ENCODE assay signal across 9 cellular contexts in genomic region chr6:157830354-157831017, GRCh38. TPM values are rescaled to one million over a fixed set of nuclear protein-coding genes. Genes with fewer than 3 reads are reported as not detected.
DNase-seq lines count a peak whose midpoint lies in the region; ATAC-seq and TF ChIP-seq lines count a peak whose summit lies in the region.
"Had no signal": no experiment of that assay in that cellular context is flagged by ENCODE, and none has a peak within 500 bp of the region (broad histone marks: within the 10 kb centered on the region; RNA-seq: fewer than 3 reads in every experiment).

No MANE protein-coding gene starts in this region.

- intact Hi-C loops in vagina (cut with DNase I) = no loop called here

- H3K27ac Mint-ChIP-seq in activated T-cell treated with anti-CD3 and anti-CD28 coated beads, Interleukin-2, amount 50 U/mL, for 72 hours = peak overlapping the region; percentile 40
- peak overlapping the region; percentile 93 for H3K27ac Mint-ChIP-seq in activated naive CD8-positive, alpha-beta T cell treated with anti-CD3 and anti-CD28 coated beads, Interleukin-2, amount 50 U/mL, for 24 hours
- H3K27ac Mint-ChIP-seq: T-helper 1 cell treated with Interleukin-12 subunit alpha and Interleukin-12 subunit beta and Interleukin-4 antibody, amounts not matched to agents 30 μg/mL and 1 μg/mL, for 36 hours had no signal

- H3K4me1 Mint-ChIP-seq in activated T-cell treated with anti-CD3 and anti-CD28 coated beads, Interleukin-2, amount 50 U/mL, for 72 hours (ENCODE audit: low read depth) = peaks cover 88% of the 10 kb centered on the region
- peaks cover 81% of the 10 kb centered on the region for H3K4me1 Mint-ChIP-seq in activated naive CD8-positive, alpha-beta T cell treated with anti-CD3 and anti-CD28 coated beads, Interleukin-2, amount 50 U/mL, for 24 hours

- H3K4me3 ChIP-seq in vagina = no peak overlapping the region

- H3K36me3 Mint-ChIP-seq in activated T-cell treated with anti-CD3 and anti-CD28 coated beads, Interleukin-2, amount 50 U/mL, for 72 hours (ENCODE audit: insufficient read depth in 2 of 2) = peaks cover 42 to 61% of the 10 kb centered on the region in 2 donors
- peaks cover 70% of the 10 kb centered on the region for H3K36me3 Mint-ChIP-seq in activated naive CD8-positive, alpha-beta T cell treated with anti-CD3 and anti-CD28 coated beads, Interleukin-2, amount 50 U/mL, for 24 hours (ENCODE audit: low read depth)

- no peaks in the 10 kb centered on the region for H3K27me3 ChIP-seq in vagina

- H3K9me3 ChIP-seq in vagina = no peaks in the 10 kb centered on the region

- TF ChIP-seq POLR2A in vagina (IDR thresholded peaks at IDR 0.05) = no peak

- no peak overlapping the region for H3K27ac ChIP-seq in vagina

- H3K9me3 Mint-ChIP-seq in activated T-cell treated with anti-CD3 and anti-CD28 coated beads, Interleukin-2, amount 50 U/mL, for 72 hours = peaks cover 8 to 11% of the 10 kb centered on the region in 2 donors
- peaks cover 19% of the 10 kb centered on the region for H3K9me3 Mint-ChIP-seq in activated naive CD8-positive, alpha-beta T cell treated with anti-CD3 and anti-CD28 coated beads, Interleukin-2, amount 50 U/mL, for 24 hours

- no peaks in the 10 kb centered on the region for H3K36me3 ChIP-seq in vagina

- peaks cover 69% of the 10 kb centered on the region for H3K4me1 ChIP-seq in vagina

- TF ChIP-seq CTCF in vagina (IDR thresholded peaks at IDR 0.05) (no peak), omental fat pad (IDR thresholded peaks at IDR 0.05) (no peak)

- peak; percentile 51 to 59 for ATAC-seq in activated T-cell treated with anti-CD3 and anti-CD28 coated beads, Interleukin-2, amount 50 U/mL, for 72 hours (replicated peaks in 1 of 2)
- ATAC-seq in HG03135 (IDR thresholded peaks at IDR 0.05; ENCODE audit: unreplicated experiment) (peak; percentile 98), omental fat pad (ENCODE audit: low FRiP score) (no peak)
- peak; percentile 42 for ATAC-seq in activated naive CD8-positive, alpha-beta T cell treated with anti-CD3 and anti-CD28 coated beads, Interleukin-2, amount 50 U/mL, for 24 hours

- no peak for DNase-seq in activated T-cell treated with anti-CD3 and anti-CD28 coated beads, Interleukin-2, amount 50 U/mL, for 72 hours
- DNase-seq in activated T-cell treated with anti-CD3 and anti-CD28 coated beads for 4 hours (no peak), superior temporal gyrus (ENCODE audit: extremely low spot score) (peak; percentile 78), ACHN (no peak), vagina (ENCODE audit: extremely low spot score in 2 of 2) (no peak), omental fat pad (ENCODE audit: low spot score) (no peak)
- DNase-seq in activated naive CD8-positive, alpha-beta T cell treated with anti-CD3 and anti-CD28 coated beads, Interleukin-2, amount 50 U/mL, for 24 hours = no peak

- no peaks in the 10 kb centered on the region for H3K27me3 Mint-ChIP-seq in activated T-cell treated with anti-CD3 and anti-CD28 coated beads, Interleukin-2, amount 50 U/mL, for 72 hours (ENCODE audit: low read depth)
- no peaks in the 10 kb centered on the region for H3K27me3 Mint-ChIP-seq in activated naive CD8-positive, alpha-beta T cell treated with anti-CD3 and anti-CD28 coated beads, Interleukin-2, amount 50 U/mL, for 24 hours

- in situ Hi-C loops in ACHN (cut with HindIII; ENCODE audit: low pct_ligation_motif_present, low pct_unique_long_range_greater_than_20kb, low sequenced_read_pairs) = no loop called here

- peak overlapping the region; percentile 25 to 86 for H3K4me3 Mint-ChIP-seq in activated T-cell treated with anti-CD3 and anti-CD28 coated beads, Interleukin-2, amount 50 U/mL, for 72 hours
- H3K4me3 Mint-ChIP-seq in activated naive CD8-positive, alpha-beta T cell treated with anti-CD3 and anti-CD28 coated beads, Interleukin-2, amount 50 U/mL, for 24 hours = peak overlapping the region; percentile 59
- H3K4me3 Mint-ChIP-seq: T-helper 1 cell treated with Interleukin-12 subunit alpha and Interleukin-12 subunit beta and Interleukin-4 antibody, amounts not matched to agents 30 μg/mL and 1 μg/mL, for 36 hours had no signal

RNA-seq across cellular contexts. Expression of gene SNX9, which starts 7.4 kb away (rescaled TPM):
- 10 to 100 TPM; 83.5 to 94.6 TPM for total RNA-seq in activated T-cell treated with anti-CD3 and anti-CD28 coated beads, Interleukin-2, amount 50 U/mL, for 72 hours
- total RNA-seq in vagina (61.4 TPM), omental fat pad (10 to 100 TPM; 61.8 to 89.6 (median 76.3) TPM)
